ENCODE assay signal across 10 cellular contexts in genomic region chr11:57779275-57779674, GRCh38. TPM values are rescaled to one million over a fixed set of nuclear protein-coding genes. Genes with fewer than 3 reads are reported as not detected.
DNase-seq lines count a peak whose midpoint lies in the region; ATAC-seq, FAIRE-seq and TF ChIP-seq lines count a peak whose summit lies in the region.
"Had no signal": no experiment of that assay in that cellular context is flagged by ENCODE, and none has a peak within 500 bp of the region (broad histone marks: within the 10 kb centered on the region; RNA-seq: fewer than 3 reads in every experiment).

No MANE protein-coding gene starts in this region.

- H3K9me3 ChIP-seq in esophagus (ENCODE audit: control insufficient read depth in 2 of 2, insufficient read depth in 1 of 2, low read depth in 1 of 2, low read length in 1 of 2) (no peaks in the 10 kb centered on the region), mucosa of descending colon (no peaks in the 10 kb centered on the region)

- intact Hi-C loops in mucosa of descending colon (cut with DNase I, micrococcal nuclease) = no loop called here
- intact Hi-C loops in lower leg skin (cut with DNase I; ENCODE audit: low total_unique reads) = no loop called here

- H3K27ac ChIP-seq in esophagus (ENCODE audit: low read depth in 2 of 2, low read length in 1 of 2) = peak overlapping the region; percentile 85 to 87

- H3K4me3 ChIP-seq in esophagus (ENCODE audit: low read depth in 1 of 2, low read length in 2 of 2) = peak overlapping the region in 1 of 2 donors; percentile 31
- no peak overlapping the region for H3K4me3 ChIP-seq in mucosa of descending colon
- no peak overlapping the region for H3K4me3 ChIP-seq in lower leg skin (ENCODE audit: low read depth, poor library complexity, severe bottlenecking)

- TF ChIP-seq POLR2A in lower leg skin (IDR thresholded peaks at IDR 0.05) = no peak

- DNase-seq in DMS 273 (lab: John Stamatoyannopoulos, UW; ENCODE audit: unreplicated experiment) = peak; percentile 3
- DNase-seq in DMS 273 treated with DMSO at 0.1 percent for 48 hours (lab: John Stamatoyannopoulos, UW) = no peak
- DNase-seq in mucosa of descending colon = no peak
- DNase-seq in urothelium cell line (ENCODE audit: low spot score) = peak; percentile 38
- DNase-seq in lower leg skin (ENCODE audit: low spot score in 2 of 2) = no peak
- no peak for DNase-seq in middle frontal gyrus (ENCODE audit: extremely low spot score, low spot score)
- DNase-seq: activated B cell treated with CpG ODN at 0.5 μM for 24 hours had no signal

- ATAC-seq in mucosa of descending colon (peak; percentile 25), GM19397 (IDR thresholded peaks at IDR 0.05; ENCODE audit: unreplicated experiment) (no peak)

- no peaks in the 10 kb centered on the region for H3K27me3 ChIP-seq in esophagus (ENCODE audit: control insufficient read depth in 1 of 2, insufficient read depth in 2 of 2, low read length in 2 of 2)

- peaks cover 8 to 10% of the 10 kb centered on the region in 2 donors for H3K4me1 ChIP-seq in esophagus (ENCODE audit: control insufficient read depth in 2 of 2, insufficient read depth in 2 of 2, low read length in 1 of 2)
- H3K4me1 ChIP-seq in mucosa of descending colon (ENCODE audit: low read depth) = peaks cover 91% of the 10 kb centered on the region

- TF ChIP-seq CTCF in mucosa of descending colon (IDR thresholded peaks at IDR 0.05) (no peak), lower leg skin (IDR thresholded peaks at IDR 0.05) (no peak)

- H3K36me3 ChIP-seq in esophagus (ENCODE audit: control insufficient read depth in 2 of 2, insufficient read depth in 2 of 2, low read length in 1 of 2) (no peaks in the 10 kb centered on the region), mucosa of descending colon (ENCODE audit: low read depth) (no peaks in the 10 kb centered on the region)

- no peak for FAIRE-seq in urothelium cell line (lab: Jason Lieb, UNC)
- FAIRE-seq: A204.1 had no signal

- WGBS in esophagus, 2 donors = 18 to 31% methylated on average over 1 of the region's 1 CpG
- 14 to 15% methylated on average over 1 of the region's 1 CpG for whole genome bisulfite sequencing in lower leg skin, 2 donors

RNA-seq across cellular contexts. Expression of gene CTNND1, which starts 17.7 kb away (rescaled TPM):
- 100 to 1,000 TPM in 1 of 2 donors, 10 to 100 TPM in 1; 89.7 to 125 TPM for polyA plus RNA-seq in esophagus
- total RNA-seq in mucosa of descending colon = 100 to 1,000 TPM; 311 to 545 (median 448) TPM
- 100 to 1,000 TPM; 186 to 243 (median 197) TPM for total RNA-seq in lower leg skin

RNA-seq across cellular contexts. Expression of gene BTBD18, which starts 27.7 kb away (rescaled TPM):
- under 1 TPM in 1 of 2 donors, not detected in 1; 0.02 TPM for polyA plus RNA-seq in esophagus
- total RNA-seq in mucosa of descending colon (not detected), lower leg skin (not detected)
- total RNA-seq: activated B cell treated with CpG ODN at 0.5 μM for 24 hours had no signal

RNA-seq across cellular contexts. Expression of gene SELENOH, which starts 38.0 kb away (rescaled TPM):
- 100 to 1,000 TPM in 1 of 2 donors, 10 to 100 TPM in 1; 87.4 to 115 TPM for polyA plus RNA-seq in esophagus
- total RNA-seq in mucosa of descending colon (10 to 100 TPM; 68.3 to 84.0 (median 79.2) TPM), lower leg skin (100 to 1,000 TPM; 113 to 133 (median 124) TPM)

Comparison
In these comparisons a context has a peak if more than half of its experiments do, and no peak if none do; other contexts are left out.
1. DNase-seq: peak in DMS 273 (single experiment) and urothelium cell line (single experiment); none in DMS 273 treated with DMSO at 0.1 percent for 48 hours (single experiment), mucosa of descending colon (0 of 3), lower leg skin (0 of 2) and middle frontal gyrus (single experiment).